Comparison of ENCODE assay signal across 21 cellular contexts in the genomic region with DNA sequence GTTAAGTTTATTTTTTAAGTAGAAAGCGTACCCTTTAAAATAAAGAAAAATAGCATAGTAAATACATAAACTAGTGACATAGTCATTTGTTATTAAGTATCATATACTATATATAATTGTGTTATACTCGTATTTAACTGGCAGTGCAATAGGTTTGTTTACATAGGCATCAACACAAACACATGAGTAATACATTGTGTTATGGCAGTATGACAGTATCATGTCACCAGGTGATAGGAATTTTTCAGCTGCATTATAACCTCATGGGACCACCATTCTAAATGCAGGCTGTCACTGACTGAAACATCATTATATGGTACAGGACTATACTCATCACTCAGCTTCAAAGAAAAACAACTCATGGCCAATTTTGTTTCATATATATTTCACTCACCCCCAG.
"Had no signal": no experiment of that assay in that cellular context is flagged by ENCODE, and none has a peak within 500 bp of the region (broad histone marks: within the 10 kb centered on the region; RNA-seq: fewer than 3 reads in every experiment).

No MANE protein-coding gene starts in this region.

- H3K4me1 ChIP-seq: right lobe of liver had no signal

- H3K27me3 ChIP-seq: brain microvascular endothelial cell, gastroesophageal sphincter, heart left ventricle, ovary, right lobe of liver, stomach, upper lobe of left lung had no signal

- H3K9me3 ChIP-seq: gastroesophageal sphincter, heart left ventricle, left ventricle myocardium inferior, ovary, right lobe of liver, stomach, upper lobe of left lung had no signal

- H3K4me3 Mint-ChIP-seq: activated naive CD8-positive, alpha-beta T cell treated with anti-CD3 and anti-CD28 coated beads, Interleukin-2, amount 10 ng/mL, durations not matched to agents 7 days and 5 days had no signal

- H3K4me3 ChIP-seq: gastroesophageal sphincter, heart left ventricle, left ventricle myocardium inferior, ovary, right lobe of liver, stomach, upper lobe of left lung had no signal

- H3K27me3 Mint-ChIP-seq: activated naive CD8-positive, alpha-beta T cell treated with anti-CD3 and anti-CD28 coated beads, Interleukin-2, amount 10 ng/mL, durations not matched to agents 7 days and 5 days had no signal

- H3K9me3 Mint-ChIP-seq: activated naive CD8-positive, alpha-beta T cell treated with anti-CD3 and anti-CD28 coated beads, Interleukin-2, amount 10 ng/mL, durations not matched to agents 7 days and 5 days had no signal

- ATAC-seq: esophagus mucosa, gastroesophageal sphincter had no signal

- H3K27ac ChIP-seq: gastroesophageal sphincter, left ventricle myocardium inferior, ovary, right lobe of liver, stomach, upper lobe of left lung, WERI-Rb-1 had no signal

- H3K36me3 ChIP-seq: brain microvascular endothelial cell, left ventricle myocardium inferior, ovary, right lobe of liver, stomach, upper lobe of left lung, WERI-Rb-1 had no signal

- DNase-seq: activated CD4-positive, alpha-beta T cell treated with anti-CD3 and anti-CD28 coated beads for 1 hour; activated gamma-delta T cell treated with Interleukin-2 at 50 U/mL for 16 hours; activated naive CD8-positive, alpha-beta T cell treated with anti-CD3 and anti-CD28 coated beads, Interleukin-2, amount 10 ng/mL, durations not matched to agents 7 days and 5 days; anterior cingulate cortex; brain microvascular endothelial cell; cortex of kidney; heart left ventricle; left ventricle myocardium inferior; ovary; right lobe of liver; small intestine; stimulated activated CD4-positive, alpha-beta T cell treated with anti-CD3 and anti-CD28 coated beads, Interleukin-15, amount 100 ng/mL, for 24 hours; stimulated activated CD4-positive, alpha-beta T cell treated with anti-CD3 and anti-CD28 coated beads, Interleukin-2, amount 100 ng/mL, for 48 hours; stomach; SW 1271; T-helper 2 cell; upper lobe of left lung; WERI-Rb-1 had no signal

- FAIRE-seq: endometrium, small intestine had no signal

- H3K27ac Mint-ChIP-seq: activated naive CD8-positive, alpha-beta T cell treated with anti-CD3 and anti-CD28 coated beads, Interleukin-2, amount 10 ng/mL, durations not matched to agents 7 days and 5 days had no signal
